In genomic region chr7:19872094-19872493, GRCh38 we compare ENCODE assay signal across 2 cellular contexts.
A peak's percentile ranks its signal among the peaks of the same experiment; 100 is the strongest.
TF ChIP-seq lines count a peak whose summit lies in the region.

No MANE protein-coding gene starts in this region.

TF ChIP-seq in HepG2, 621 proteins besides CTCF, POLR2A, EP300 and RAD21:
- TF ChIP-seq TCF7L2 (IDR thresholded peaks at IDR 0.05; ENCODE audit: low read depth, low read length) (no peak), ZNF343 (CRISPR knock-in tag; IDR thresholded peaks at IDR 0.05) (no peak), PHB2 (IDR thresholded peaks at IDR 0.05; ENCODE audit: partially characterized antibody) (no peak), MAFF (IDR thresholded peaks at IDR 0.05; ENCODE audit: low read depth, low read length) (peak; percentile 71), ZNF34 (CRISPR knock-in tag; IDR thresholded peaks at IDR 0.05; ENCODE audit: borderline replicate concordance) (no peak), MAFK (conservative IDR thresholded peaks at IDR 0.05 in 1 of 2, IDR thresholded peaks at IDR 0.05 in 1 of 2; ENCODE audit: low read length in 2 of 2) (peak; percentile 64 to 85; a peak in 3 of 4 replicates), DNMT1 (CRISPR knock-in tag; IDR thresholded peaks at IDR 0.05) (no peak)

TF ChIP-seq in IMR-90, 13 proteins besides CTCF, POLR2A, EP300 and RAD21:
- peak; percentile 47; the same call in 1 of the 2 replicates for TF ChIP-seq MAFK (IDR thresholded peaks at IDR 0.05; ENCODE audit: low read depth, low read length)
- TF ChIP-seq, protein P1, sequence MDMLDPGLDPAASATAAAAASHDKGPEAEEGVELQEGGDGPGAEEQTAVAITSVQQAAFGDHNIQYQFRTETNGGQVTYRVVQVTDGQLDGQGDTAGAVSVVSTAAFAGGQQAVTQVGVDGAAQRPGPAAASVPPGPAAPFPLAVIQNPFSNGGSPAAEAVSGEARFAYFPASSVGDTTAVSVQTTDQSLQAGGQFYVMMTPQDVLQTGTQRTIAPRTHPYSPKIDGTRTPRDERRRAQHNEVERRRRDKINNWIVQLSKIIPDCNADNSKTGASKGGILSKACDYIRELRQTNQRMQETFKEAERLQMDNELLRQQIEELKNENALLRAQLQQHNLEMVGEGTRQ (IDR thresholded peaks at IDR 0.05; ENCODE audit: low read depth, low read length), result no peak
